Comparison of ENCODE assay signal across 8 cellular contexts in genomic region chr10:60732240-60733188, GRCh38. TPM values are rescaled to one million over a fixed set of nuclear protein-coding genes. Genes with fewer than 3 reads are reported as not detected.
DNase-seq lines count a peak whose midpoint lies in the region; ATAC-seq and TF ChIP-seq lines count a peak whose summit lies in the region.

No MANE protein-coding gene starts in this region.

- intact Hi-C loops in left lung (cut with DNase I) (no loop called here), sciatic nerve (cut with DNase I) (no loop called here)

- H3K4me1 ChIP-seq in HAP-1 (no peaks in the 10 kb centered on the region), NT2/D1 (ENCODE audit: insufficient read depth, insufficient read length) (peaks cover 3% of the 10 kb centered on the region), left lung (peaks cover 0 to 15% of the 10 kb centered on the region in 2 donors), subcutaneous abdominal adipose tissue (ENCODE audit: control insufficient read depth in 5 of 5, insufficient read depth in 5 of 5, low read length in 5 of 5) (peaks cover 0 to 16% (median 11%) of the 10 kb centered on the region in 5 donors)

- H3K4me3 ChIP-seq in GM12865 (ENCODE audit: low read depth, low read length) (peak overlapping the region; percentile 57), HAP-1 (peak overlapping the region; percentile 43), NT2/D1 (ENCODE audit: insufficient read length, low read depth) (peak overlapping the region; percentile 52), astrocyte of the spinal cord (ENCODE audit: low read depth, low read length) (peak overlapping the region; percentile 51), left lung (peak overlapping the region; percentile 52 to 59), subcutaneous abdominal adipose tissue (ENCODE audit: low read depth in 1 of 5, low read length in 5 of 5) (peak overlapping the region; percentile 56 to 65 (median 57))

- peak overlapping the region; percentile 81 to 84 for H3K27ac ChIP-seq in left lung
- H3K27ac ChIP-seq in subcutaneous abdominal adipose tissue (ENCODE audit: low read depth, low read length) = no peak overlapping the region

- in situ Hi-C loops in HAP-1 (cut with MboI; ENCODE audit: low sequenced_read_pairs) = no loop called here
- in situ Hi-C loops in astrocyte of the spinal cord (cut with HindIII; ENCODE audit: low sequenced_read_pairs) = no loop called here

- peak; percentile 21 for DNase-seq in GM12865 (ENCODE audit: low read depth)
- DNase-seq in HAP-1 (ENCODE audit: low spot score in 2 of 2) = peak in 1 of 2 experiments; percentile 38
- DNase-seq in NT2/D1 (ENCODE audit: low read depth, low spot score) = no peak
- no peak for DNase-seq in astrocyte of the spinal cord (ENCODE audit: low read depth, low spot score)
- peak; percentile 47 to 85 for DNase-seq in left lung
- DNase-seq in NCI-H1092 treated with DMSO at 0.1 percent for 48 hours (lab: John Stamatoyannopoulos, UW) = no peak
- no peak for DNase-seq in sciatic nerve (ENCODE audit: low spot score)

- H3K9ac ChIP-seq in NT2/D1 (ENCODE audit: insufficient read length, low read depth) (peak overlapping the region; percentile 62), subcutaneous abdominal adipose tissue (ENCODE audit: low read length in 5 of 5) (peak overlapping the region in 3 of 5 donors; percentile 4 to 35 (median 27))

- peak; percentile 52 for ATAC-seq in left lung
- ATAC-seq in sciatic nerve = no peak

- no peak for TF ChIP-seq CTCF in GM12865 (IDR thresholded peaks at IDR 0.05; ENCODE audit: insufficient read depth, low read depth, low read length, missing control alignments)
- TF ChIP-seq CTCF in astrocyte of the spinal cord (IDR thresholded peaks at IDR 0.05; ENCODE audit: low read depth, low read length) = no peak
- TF ChIP-seq CTCF in left lung (IDR thresholded peaks at IDR 0.05) = no peak

- no peaks in the 10 kb centered on the region for H3K9me3 ChIP-seq in HAP-1
- H3K9me3 ChIP-seq in NT2/D1 (ENCODE audit: insufficient read depth, low read length) = no peaks in the 10 kb centered on the region
- no peaks in the 10 kb centered on the region for H3K9me3 ChIP-seq in left lung
- no peaks in the 10 kb centered on the region for H3K9me3 ChIP-seq in subcutaneous abdominal adipose tissue (ENCODE audit: control insufficient read depth in 5 of 5, low read length in 5 of 5)

- no peaks in the 10 kb centered on the region for H3K27me3 ChIP-seq in HAP-1 (ENCODE audit: low read depth)
- peaks cover 48% of the 10 kb centered on the region for H3K27me3 ChIP-seq in NT2/D1 (ENCODE audit: insufficient read depth, insufficient read length)
- H3K27me3 ChIP-seq in left lung = peaks cover 4 to 53% of the 10 kb centered on the region in 2 donors
- H3K27me3 ChIP-seq in subcutaneous abdominal adipose tissue (ENCODE audit: control insufficient read depth in 5 of 5, insufficient read depth in 4 of 5, low read length in 5 of 5) = peaks cover 10 to 34% (median 18%) of the 10 kb centered on the region in 5 donors

- H3K36me3 ChIP-seq in HAP-1 (replicated peaks) = no peaks in the 10 kb centered on the region
- H3K36me3 ChIP-seq in NT2/D1 (ENCODE audit: insufficient read depth, insufficient read length, low read length) = no peaks in the 10 kb centered on the region
- no peaks in the 10 kb centered on the region for H3K36me3 ChIP-seq in left lung
- no peaks in the 10 kb centered on the region for H3K36me3 ChIP-seq in subcutaneous abdominal adipose tissue (ENCODE audit: control insufficient read depth in 5 of 5, insufficient read depth in 5 of 5, low read length in 5 of 5)

RNA-seq across cellular contexts. Expression of gene CDK1, which starts 45.8 kb away (rescaled TPM):
- 10 to 100 TPM in 1 of 2 donors, 1 to 10 TPM in 1; 9.2 to 32.5 TPM for total RNA-seq in left lung
- total RNA-seq in sciatic nerve = 1.6 TPM

Comparison
In these comparisons a context has a peak if more than half of its experiments do, and no peak if none do; other contexts are left out.
1. DNase-seq: peak in GM12865 (single experiment) and left lung (2 of 2); none in NT2/D1 (single experiment), astrocyte of the spinal cord (single experiment), NCI-H1092 treated with DMSO at 0.1 percent for 48 hours (single experiment) and sciatic nerve (single experiment).
2. Peak in every context shown above with its lines, with median percentiles within 50 percentile points of each other: H3K4me3 ChIP-seq.